10 cellular contexts compared by ENCODE assay signal in genomic region chr11:126332221-126332711, GRCh38. TPM values are rescaled to one million over a fixed set of nuclear protein-coding genes. Genes with fewer than 3 reads are reported as not detected.
DNase-seq lines count a peak whose midpoint lies in the region; ATAC-seq and TF ChIP-seq lines count a peak whose summit lies in the region.
"Had no signal": no experiment of that assay in that cellular context is flagged by ENCODE, and none has a peak within 500 bp of the region (broad histone marks: within the 10 kb centered on the region; RNA-seq: fewer than 3 reads in every experiment).

No MANE protein-coding gene starts in this region.

- no peaks in the 10 kb centered on the region for H3K27me3 Mint-ChIP-seq in activated T-cell treated with anti-CD3 and anti-CD28 coated beads, Interleukin-2, amount 50 U/mL, for 72 hours (ENCODE audit: low read depth)
- no peaks in the 10 kb centered on the region for H3K27me3 Mint-ChIP-seq in stimulated activated naive CD8-positive, alpha-beta T cell treated with anti-CD3 and anti-CD28 coated beads, Interleukin-15, amount 100 ng/mL, for 72 hours

- TF ChIP-seq POLR2A in heart left ventricle (IDR thresholded peaks at IDR 0.05): no peak

- no peak overlapping the region for H3K4me3 Mint-ChIP-seq in activated T-cell treated with anti-CD3 and anti-CD28 coated beads, Interleukin-2, amount 50 U/mL, for 72 hours
- no peak overlapping the region for H3K4me3 Mint-ChIP-seq in stimulated activated naive CD8-positive, alpha-beta T cell treated with anti-CD3 and anti-CD28 coated beads, Interleukin-15, amount 100 ng/mL, for 72 hours

- H3K9me3 ChIP-seq in heart left ventricle: no peaks in the 10 kb centered on the region
- H3K9me3 ChIP-seq: BLaER1 treated with 17β-estradiol and CSF1 and Interleukin-3, amounts not matched to agents 10 nM and 100 nM had no signal

- 55 to 68% (median 64%) methylated on average over 4 to 5 of the region's 5 CpGs for WGBS in heart left ventricle, 4 donors

- H3K36me3 ChIP-seq in heart left ventricle: peaks cover 0 to 18% (median 0%) of the 10 kb centered on the region in 9 donors

- ATAC-seq in activated T-cell treated with anti-CD3 and anti-CD28 coated beads, Interleukin-2, amount 50 U/mL, for 72 hours (replicated peaks in 1 of 2): peak; percentile 86 to 92
- peak; percentile 60 to 88 (median 75) for ATAC-seq in heart left ventricle
- peak; percentile 59 for ATAC-seq in stimulated activated naive CD8-positive, alpha-beta T cell treated with anti-CD3 and anti-CD28 coated beads, Interleukin-15, amount 100 ng/mL, for 72 hours
- ATAC-seq in HG03280 (IDR thresholded peaks at IDR 0.05; ENCODE audit: unreplicated experiment): no peak

- no peak overlapping the region for H3K27ac Mint-ChIP-seq in activated T-cell treated with anti-CD3 and anti-CD28 coated beads, Interleukin-2, amount 50 U/mL, for 72 hours
- H3K27ac Mint-ChIP-seq in stimulated activated naive CD8-positive, alpha-beta T cell treated with anti-CD3 and anti-CD28 coated beads, Interleukin-15, amount 100 ng/mL, for 72 hours: no peak overlapping the region

- H3K27ac ChIP-seq in heart left ventricle: peak overlapping the region in 4 of 12 donors; percentile 5 to 33 (median 13)
- H3K27ac ChIP-seq: BLaER1 treated with 17β-estradiol and CSF1 and Interleukin-3, amounts not matched to agents 10 nM and 100 nM had no signal

- H3K27me3 ChIP-seq in heart left ventricle: no peaks in the 10 kb centered on the region
- H3K27me3 ChIP-seq: BLaER1 treated with 17β-estradiol and CSF1 and Interleukin-3, amounts not matched to agents 10 nM and 100 nM had no signal

- peaks cover 44% of the 10 kb centered on the region for H3K4me1 Mint-ChIP-seq in activated T-cell treated with anti-CD3 and anti-CD28 coated beads, Interleukin-2, amount 50 U/mL, for 72 hours (ENCODE audit: low read depth)
- H3K4me1 Mint-ChIP-seq in stimulated activated naive CD8-positive, alpha-beta T cell treated with anti-CD3 and anti-CD28 coated beads, Interleukin-15, amount 100 ng/mL, for 72 hours: peaks cover 34% of the 10 kb centered on the region

- intact Hi-C loops in heart left ventricle (cut with DNase I): no loop called here

- no peak for TF ChIP-seq CTCF in heart left ventricle (IDR thresholded peaks at IDR 0.05)

- H3K4me1 ChIP-seq in heart left ventricle: peaks cover 0 to 45% (median 33%) of the 10 kb centered on the region in 12 donors

- peak; percentile 46 for DNase-seq in activated CD4-positive, alpha-beta T cell treated with anti-CD3 and anti-CD28 coated beads for 48 hours
- no peak for DNase-seq in activated CD4-positive, alpha-beta T cell treated with anti-CD3 and anti-CD28 coated beads for 4 hours
- peak; percentile 23 to 45 for DNase-seq in activated T-cell treated with anti-CD3 and anti-CD28 coated beads, Interleukin-2, amount 50 U/mL, for 72 hours
- DNase-seq in heart left ventricle: peak; percentile 52 to 88 (median 86)
- DNase-seq in stimulated activated naive CD8-positive, alpha-beta T cell treated with anti-CD3 and anti-CD28 coated beads, Interleukin-15, amount 100 ng/mL, for 72 hours: no peak
- DNase-seq in ureter (ENCODE audit: low spot score): no peak
- no peak for DNase-seq in middle frontal gyrus (ENCODE audit: extremely low spot score, low spot score)

- no peaks in the 10 kb centered on the region for H3K9me3 Mint-ChIP-seq in activated T-cell treated with anti-CD3 and anti-CD28 coated beads, Interleukin-2, amount 50 U/mL, for 72 hours
- no peaks in the 10 kb centered on the region for H3K9me3 Mint-ChIP-seq in stimulated activated naive CD8-positive, alpha-beta T cell treated with anti-CD3 and anti-CD28 coated beads, Interleukin-15, amount 100 ng/mL, for 72 hours

- peaks cover 4 to 6% of the 10 kb centered on the region in 2 donors for H3K36me3 Mint-ChIP-seq in activated T-cell treated with anti-CD3 and anti-CD28 coated beads, Interleukin-2, amount 50 U/mL, for 72 hours (ENCODE audit: insufficient read depth in 2 of 2)

- H3K4me3 ChIP-seq in heart left ventricle: no peak overlapping the region
- H3K4me3 ChIP-seq: BLaER1 treated with 17β-estradiol and CSF1 and Interleukin-3, amounts not matched to agents 10 nM and 100 nM; coronary artery had no signal

RNA-seq across cellular contexts. Expression of gene ST3GAL4, which starts 23.2 kb away (rescaled TPM):
- 10 to 100 TPM; 10.9 to 12.1 TPM for total RNA-seq in activated T-cell treated with anti-CD3 and anti-CD28 coated beads, Interleukin-2, amount 50 U/mL, for 72 hours
- total RNA-seq in heart left ventricle (10 to 100 TPM; 30.6 to 88.5 (median 59.8) TPM), ureter (46.4 TPM)
- polyA plus RNA-seq in heart left ventricle: 100 to 1,000 TPM in 1 of 2 donors, 10 to 100 TPM in 1; 66.1 to 168 TPM

RNA-seq across cellular contexts. Expression of gene DCPS, which starts 28.4 kb away (rescaled TPM):
- 10 to 100 TPM; 33.9 to 37.7 TPM for total RNA-seq in activated T-cell treated with anti-CD3 and anti-CD28 coated beads, Interleukin-2, amount 50 U/mL, for 72 hours
- total RNA-seq in heart left ventricle (10 to 100 TPM in 5 of 9 donors, 1 to 10 TPM in 4; 7.7 to 15.5 (median 11.1) TPM), ureter (23.2 TPM)
- 10 to 100 TPM in 1 of 2 donors, 1 to 10 TPM in 1; 8.1 to 18.9 TPM for polyA plus RNA-seq in heart left ventricle

RNA-seq across cellular contexts. Expression of gene TIRAP, which starts 49.4 kb away (rescaled TPM):
- total RNA-seq in activated T-cell treated with anti-CD3 and anti-CD28 coated beads, Interleukin-2, amount 50 U/mL, for 72 hours: 10 to 100 TPM; 14.0 to 15.2 TPM
- total RNA-seq in heart left ventricle (1 to 10 TPM; 5.3 to 9.5 (median 7.6) TPM), ureter (14.5 TPM)
- polyA plus RNA-seq in heart left ventricle: 1 to 10 TPM; 4.0 to 5.4 TPM

Comparison
In these comparisons a context has a peak if more than half of its experiments do, and no peak if none do; other contexts are left out.
1. DNase-seq: peak in activated CD4-positive, alpha-beta T cell treated with anti-CD3 and anti-CD28 coated beads for 48 hours (single experiment), activated T-cell treated with anti-CD3 and anti-CD28 coated beads, Interleukin-2, amount 50 U/mL, for 72 hours (2 of 2) and heart left ventricle (5 of 5); none in activated CD4-positive, alpha-beta T cell treated with anti-CD3 and anti-CD28 coated beads for 4 hours (0 of 2), stimulated activated naive CD8-positive, alpha-beta T cell treated with anti-CD3 and anti-CD28 coated beads, Interleukin-15, amount 100 ng/mL, for 72 hours (0 of 2), ureter (single experiment) and middle frontal gyrus (single experiment).